12 cellular contexts compared by ENCODE assay signal in the genomic region with DNA sequence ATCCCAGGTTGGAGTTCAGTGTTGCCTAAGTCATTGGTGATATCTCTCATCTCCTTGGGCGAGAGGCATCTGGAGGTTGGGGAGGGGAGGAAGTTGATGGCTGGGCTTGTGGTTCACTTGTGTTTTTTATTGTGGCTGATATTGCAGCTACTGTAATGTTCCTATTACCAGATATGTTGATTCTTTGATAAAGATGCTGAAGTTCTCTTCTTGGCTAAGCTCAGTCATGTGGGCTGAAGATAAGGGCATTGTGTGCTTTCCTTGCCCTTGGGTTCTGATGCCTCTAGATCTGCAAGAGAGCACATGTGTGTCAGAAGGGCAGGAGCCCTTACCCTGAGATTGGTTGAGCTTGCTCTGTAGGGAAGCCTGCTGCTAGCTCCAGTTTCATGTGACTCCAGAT. TPM values are rescaled to one million over a fixed set of nuclear protein-coding genes. Genes with fewer than 3 reads are reported as not detected.
A peak's percentile ranks its signal among the peaks of the same experiment; 100 is the strongest.
DNase-seq lines count a peak whose midpoint lies in the region; ATAC-seq and TF ChIP-seq lines count a peak whose summit lies in the region.
"Had no signal": no experiment of that assay in that cellular context is flagged by ENCODE, and none has a peak within 500 bp of the region (broad histone marks: within the 10 kb centered on the region; RNA-seq: fewer than 3 reads in every experiment).

No MANE protein-coding gene starts in this region.

- H3K27me3 ChIP-seq in Caco-2 (replicated peaks; ENCODE audit: control insufficient read depth, insufficient read depth, low read length) (no peaks in the 10 kb centered on the region), neutrophil (no peaks in the 10 kb centered on the region)
- H3K27me3 ChIP-seq: sigmoid colon had no signal

- H3K9me3 ChIP-seq in Caco-2 (no peaks in the 10 kb centered on the region), neutrophil (no peaks in the 10 kb centered on the region)
- H3K9me3 ChIP-seq: sigmoid colon had no signal

- peak; percentile 77 for ATAC-seq in central memory CD8-positive, alpha-beta T cell (replicated peaks; ENCODE audit: extremely low read depth, poor library complexity, severe bottlenecking)
- ATAC-seq in GM18520 (IDR thresholded peaks at IDR 0.05; ENCODE audit: unreplicated experiment), result no peak

- no TSS peak for BruUV-seq in Caco-2 (replicated peaks; lab: Mats Ljungman, UMichigan)

- peak overlapping the region; percentile 97 for H3K27ac ChIP-seq in neutrophil
- H3K27ac ChIP-seq: sigmoid colon had no signal

- no peak overlapping the region for H3K4me3 Mint-ChIP-seq in Caco-2 (ENCODE audit: unreplicated experiment)
- peak overlapping the region; percentile 12 for H3K4me3 Mint-ChIP-seq in central memory CD8-positive, alpha-beta T cell
- H3K4me3 Mint-ChIP-seq: mesothelial cell of epicardium had no signal

- peak overlapping the region; percentile 43 for H3K27ac Mint-ChIP-seq in Caco-2 (ENCODE audit: unreplicated experiment)
- no peak overlapping the region for H3K27ac Mint-ChIP-seq in central memory CD8-positive, alpha-beta T cell (ENCODE audit: low read depth)
- H3K27ac Mint-ChIP-seq: mesothelial cell of epicardium had no signal

- no peaks in the 10 kb centered on the region for H3K9me3 Mint-ChIP-seq in Caco-2 (ENCODE audit: unreplicated experiment)
- no peaks in the 10 kb centered on the region for H3K9me3 Mint-ChIP-seq in central memory CD8-positive, alpha-beta T cell
- H3K9me3 Mint-ChIP-seq: mesothelial cell of epicardium had no signal

- intact Hi-C loops in Caco-2 (cut with micrococcal nuclease; ENCODE audit: unreplicated experiment), result no loop called here

- H3K36me3 Mint-ChIP-seq in Caco-2 (ENCODE audit: insufficient read depth, unreplicated experiment), result peaks cover 31% of the 10 kb centered on the region
- no peaks in the 10 kb centered on the region for H3K36me3 Mint-ChIP-seq in central memory CD8-positive, alpha-beta T cell (ENCODE audit: insufficient read depth)
- H3K36me3 Mint-ChIP-seq: mesothelial cell of epicardium had no signal

- peaks cover 2% of the 10 kb centered on the region; the same call in 1 of the 2 replicates for H3K36me3 ChIP-seq in Caco-2 (ENCODE audit: control insufficient read depth, insufficient read depth, low read length)
- peaks cover 17% of the 10 kb centered on the region for H3K36me3 ChIP-seq in neutrophil
- H3K36me3 ChIP-seq: sigmoid colon had no signal

- peaks cover 66% of the 10 kb centered on the region for H3K4me1 ChIP-seq in Caco-2
- peaks cover 99% of the 10 kb centered on the region in 2 experiments for H3K4me1 ChIP-seq in neutrophil (ENCODE audit: control insufficient read depth in 1 of 2, insufficient read depth in 1 of 2, low read depth in 1 of 2, low read length in 1 of 2)
- H3K4me1 ChIP-seq: sigmoid colon had no signal

- DNase-seq in Caco-2, result no peak
- DNase-seq in NB4 (ENCODE audit: low read depth), result peak; percentile 80
- no peak for DNase-seq in central memory CD8-positive, alpha-beta T cell (ENCODE audit: low spot score in 2 of 2)
- DNase-seq in NCI-H1105 treated with DMSO at 0.1 percent for 48 hours (lab: John Stamatoyannopoulos, UW), result no peak
- DNase-seq in DMS153 (lab: John Stamatoyannopoulos, UW), result no peak
- DNase-seq: activated gamma-delta T cell, DMS53, NCI-H1417, sigmoid colon had no signal

- no peak for TF ChIP-seq POLR2A in NB4 (IDR thresholded peaks at IDR 0.05; ENCODE audit: extremely low read depth, insufficient read length)

- H3K4me3 ChIP-seq in Caco-2 (ENCODE audit: low read depth, low read length), result no peak overlapping the region
- H3K4me3 ChIP-seq in NB4 (ENCODE audit: low read depth, low read length), result no peak overlapping the region
- H3K4me3 ChIP-seq in neutrophil (ENCODE audit: low read depth in 1 of 2, low read length in 1 of 2), result peak overlapping the region; percentile 32 to 38
- H3K4me3 ChIP-seq: sigmoid colon had no signal

- CTCF ChIA-PET in Caco-2 (lab: Charles Lee), result interaction anchor here (1.6 kb wide), 1 partner anchor 11 kb away, joined by 3 read pairs; no protein-coding TSS in a partner anchor

- H3K4me1 Mint-ChIP-seq in Caco-2 (ENCODE audit: low read depth, unreplicated experiment), result peaks cover 51% of the 10 kb centered on the region
- H3K4me1 Mint-ChIP-seq in central memory CD8-positive, alpha-beta T cell, result peaks cover 18% of the 10 kb centered on the region

- no peaks in the 10 kb centered on the region for H3K27me3 Mint-ChIP-seq in Caco-2 (ENCODE audit: insufficient read depth, unreplicated experiment)
- peaks cover 15% of the 10 kb centered on the region for H3K27me3 Mint-ChIP-seq in central memory CD8-positive, alpha-beta T cell

- TF ChIP-seq CTCF in Caco-2 (IDR thresholded peaks at IDR 0.05; ENCODE audit: insufficient read depth in 1 of 2, low read depth in 1 of 2, low read length in 1 of 2, severe bottlenecking in 1 of 2, unreplicated experiment in 1 of 2) (no peak), NB4 (IDR thresholded peaks at IDR 0.05; ENCODE audit: low read depth, low read length) (no peak), neutrophil (IDR thresholded peaks at IDR 0.05) (no peak)

- POLR2A ChIA-PET in Caco-2 (lab: Charles Lee), result interaction anchor here (0.7 to 1.3 kb wide), 4 partner anchors 9 to 98 kb away, joined by 3 to 4 read pairs (median 4); a partner anchor contains a TSS

RNA-seq across cellular contexts. Expression of a gene that starts 12.0 kb away (rescaled TPM):
- total RNA-seq in Caco-2 (2022), result 178 and 181 TPM in 2 replicates

RNA-seq across cellular contexts. Expression of a gene that starts 43.4 kb away (rescaled TPM):
- total RNA-seq in Caco-2 (2022), result 61.6 and 66.0 TPM in 2 replicates

RNA-seq across cellular contexts. Expression of a gene that starts 53.6 kb away (rescaled TPM):
- total RNA-seq in Caco-2 (2022), result not detected in 2 replicates
- total RNA-seq: mesothelial cell of epicardium, sigmoid colon had no signal

Comparison
In these comparisons a context has a peak if more than half of its experiments do, and no peak if none do; other contexts are left out.
1. H3K4me3 ChIP-seq: peak in neutrophil (2 of 2); none in Caco-2 (single experiment) and NB4 (single experiment).